In the genomic region with DNA sequence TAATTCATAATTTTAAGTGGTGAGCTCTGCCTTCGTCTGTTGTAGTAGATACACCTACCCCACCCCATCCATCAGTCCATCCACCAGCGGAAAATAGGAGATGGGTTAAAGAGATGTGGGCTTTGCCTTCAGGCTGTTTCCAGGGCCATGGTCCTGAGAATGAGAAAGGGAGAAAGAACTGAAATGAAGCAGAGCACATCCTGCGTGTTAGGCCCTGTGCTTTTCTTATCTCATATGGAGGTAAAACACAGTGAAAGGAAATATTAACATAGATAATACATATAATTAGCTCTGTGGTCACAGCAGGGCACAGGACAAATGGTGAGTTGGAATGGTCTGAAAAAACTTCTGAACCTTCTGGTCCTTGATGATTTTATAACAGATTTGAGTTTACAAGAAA, we compare ENCODE assay signal across 24 cellular contexts.
A peak's percentile ranks its signal among the peaks of the same experiment; 100 is the strongest.
DNase-seq lines count a peak whose midpoint lies in the region; ATAC-seq and TF ChIP-seq lines count a peak whose summit lies in the region.
"Had no signal": no experiment of that assay in that cellular context is flagged by ENCODE, and none has a peak within 500 bp of the region (broad histone marks: within the 10 kb centered on the region; RNA-seq: fewer than 3 reads in every experiment).

No MANE protein-coding gene starts in this region.

- WGBS in SK-N-SH (ENCODE audit: low lambda C conversion rate): 83% methylated on average over 3 of the region's 3 CpGs

- H3K4me3 Mint-ChIP-seq in neural crest cell: no peak overlapping the region
- H3K4me3 Mint-ChIP-seq: B cell; CD14-positive monocyte; CD4-positive, alpha-beta memory T cell; CD4-positive, CD25-positive, alpha-beta regulatory T cell; CD8-positive, alpha-beta memory T cell had no signal

- TF ChIP-seq CTCF in SK-N-SH (IDR thresholded peaks at IDR 0.05) (no peak), neural crest cell (conservative IDR thresholded peaks at IDR 0.05) (no peak)

- H3K27ac ChIP-seq in SK-N-SH (ENCODE audit: low read depth in 2 of 2, low read length in 1 of 2): peak overlapping the region in 1 of 2 experiments; percentile 96; a peak in 2 of 4 replicates
- H3K27ac ChIP-seq: 22Rv1, A549, BLaER1 had no signal

- no peaks in the 10 kb centered on the region for H3K79me2 ChIP-seq in SK-N-SH (ENCODE audit: insufficient read depth)

- no peak overlapping the region for H2AFZ ChIP-seq in SK-N-SH (ENCODE audit: low read depth)

- POLR2A ChIA-PET in SK-N-SH (lab: Yijun Ruan, JAX): no interaction called here

- H3K4me1 Mint-ChIP-seq in neural crest cell: peaks cover 7% of the 10 kb centered on the region
- H3K4me1 Mint-ChIP-seq: B cell had no signal

- no peak overlapping the region for H3K4me2 ChIP-seq in SK-N-SH
- H3K4me2 ChIP-seq: A549, BLaER1 had no signal

- no peaks in the 10 kb centered on the region for H4K20me1 ChIP-seq in SK-N-SH (ENCODE audit: insufficient read depth)
- H4K20me1 ChIP-seq: BLaER1 had no signal

- no peak overlapping the region for H3K4me3 ChIP-seq in SK-N-SH (ENCODE audit: low read depth in 2 of 2, low read length in 1 of 2)
- H3K4me3 ChIP-seq: A549, BLaER1, GM12878 had no signal

- no peak for TF ChIP-seq RAD21 in SK-N-SH (IDR thresholded peaks at IDR 0.05; ENCODE audit: low read length)

- no peaks in the 10 kb centered on the region for H3K27me3 ChIP-seq in SK-N-SH (ENCODE audit: insufficient read depth)
- H3K27me3 ChIP-seq: BLaER1 had no signal

- CTCF ChIA-PET in SK-N-SH (lab: Yijun Ruan, JAX): interaction anchor here (1.3 to 1.7 kb wide), 3 partner anchors 14 to 530 kb away, joined by 3 to 5 read pairs (median 4); no protein-coding TSS in a partner anchor

- H3K27me3 Mint-ChIP-seq in neural crest cell (ENCODE audit: low read depth): no peaks in the 10 kb centered on the region
- H3K27me3 Mint-ChIP-seq: B cell; CD4-positive, CD25-positive, alpha-beta regulatory T cell; CD8-positive, alpha-beta memory T cell had no signal

- H3K9ac ChIP-seq in SK-N-SH: no peak overlapping the region
- H3K9ac ChIP-seq: BLaER1 had no signal

- ATAC-seq in SK-N-SH treated with all-trans-retinoic acid at 6 μM for 48 hours: no peak; the same call in 2 of the 3 replicates
- no peak for ATAC-seq in GM21737 (IDR thresholded peaks at IDR 0.05; ENCODE audit: unreplicated experiment)
- ATAC-seq: A549, GM12878 had no signal

- H3K4me1 ChIP-seq in SK-N-SH (ENCODE audit: control insufficient read depth in 1 of 2, insufficient read depth in 2 of 2, low read depth in 1 of 2, low read length in 1 of 2): peaks cover 0 to 34% of the 10 kb centered on the region in 2 experiments; a peak in 2 of 4 replicates
- H3K4me1 ChIP-seq: A549 had no signal

- H3K36me3 Mint-ChIP-seq in neural crest cell (ENCODE audit: low read depth): no peaks in the 10 kb centered on the region
- H3K36me3 Mint-ChIP-seq: CD14-positive monocyte; CD4-positive, alpha-beta memory T cell; CD4-positive, CD25-positive, alpha-beta regulatory T cell; CD8-positive, alpha-beta memory T cell had no signal

- no peaks in the 10 kb centered on the region for H3K9me3 Mint-ChIP-seq in neural crest cell
- H3K9me3 Mint-ChIP-seq: CD14-positive monocyte; CD4-positive, alpha-beta memory T cell; CD8-positive, alpha-beta memory T cell had no signal

- H3K36me3 ChIP-seq in SK-N-SH (replicated peaks in 1 of 2; ENCODE audit: control insufficient read depth in 1 of 2, insufficient read depth in 2 of 2, low read length in 1 of 2): no peaks in the 10 kb centered on the region
- H3K36me3 ChIP-seq: BLaER1 had no signal

- peak in 1 of 2 experiments; percentile 93; a peak in 2 of 4 replicates for TF ChIP-seq EP300 in SK-N-SH (IDR thresholded peaks at IDR 0.05; ENCODE audit: borderline replicate concordance in 1 of 2, low read depth in 1 of 2, low read length in 1 of 2)

- no peaks in the 10 kb centered on the region for H3K9me3 ChIP-seq in SK-N-SH
- H3K9me3 ChIP-seq: A549, BLaER1 had no signal

- H3F3A ChIP-seq in SK-N-SH (replicated peaks; ENCODE audit: insufficient read depth): peaks cover 4% of the 10 kb centered on the region

- H3K27ac Mint-ChIP-seq in neural crest cell (ENCODE audit: unreplicated experiment): peak overlapping the region; percentile 43
- H3K27ac Mint-ChIP-seq: B cell; CD14-positive monocyte; CD4-positive, CD25-positive, alpha-beta regulatory T cell; CD8-positive, alpha-beta memory T cell had no signal

- no peaks in the 10 kb centered on the region for H3K9me2 ChIP-seq in SK-N-SH

- DNase-seq in SK-N-SH (peak; percentile 51), neural crest cell (ENCODE audit: low read depth, low spot score) (no peak), SIG-M5 treated with dmso at 0.1 percent for 504 hours (lab: John Stamatoyannopoulos, UW; ENCODE audit: unreplicated experiment) (no peak)
- DNase-seq: AML-193; C1 segment of cervical spinal cord; CD4-positive, alpha-beta memory T cell; CD4-positive, CD25-positive, alpha-beta regulatory T cell; CD8-positive, alpha-beta memory T cell; COR-L47; DMS 273 treated with DMSO at 0.1 percent for 48 hours; DMS153; DMS53; DMS79; DND-41; EL; GDM1 had no signal

TF ChIP-seq in SK-N-SH, 30 proteins besides CTCF, POLR2A, EP300 and RAD21 (continues in another document):
- TF ChIP-seq ELF1 (IDR thresholded peaks at IDR 0.05) (no peak), PBX3 (IDR thresholded peaks at IDR 0.05) (no peak), TCF12 (IDR thresholded peaks at IDR 0.05) (peak; percentile 34; the same call in 1 of the 2 replicates), EZH2phosphoT487 (IDR thresholded peaks at IDR 0.05; ENCODE audit: borderline replicate concordance, low read depth) (no peak), ZBTB33 (IDR thresholded peaks at IDR 0.05; ENCODE audit: borderline replicate concordance, low read depth) (no peak), RFX5 (IDR thresholded peaks at IDR 0.05; ENCODE audit: low read length) (no peak)

TF ChIP-seq in SK-N-SH treated with all-trans-retinoic acid at 6 μM for 48 hours, 23 proteins besides CTCF, POLR2A, EP300 and RAD21:
- no peak for TF ChIP-seq ARNTL (CRISPR knock-in tag; IDR thresholded peaks at IDR 0.05; ENCODE audit: borderline replicate concordance, low read depth)
- TF ChIP-seq ZC3H10 (CRISPR knock-in tag; IDR thresholded peaks at IDR 0.05): no peak
- no peak for TF ChIP-seq ZNF8 (CRISPR knock-in tag; IDR thresholded peaks at IDR 0.05)
- no peak for TF ChIP-seq GLIS3 (CRISPR knock-in tag; IDR thresholded peaks at IDR 0.05)
- TF ChIP-seq ZNF70 (CRISPR knock-in tag; IDR thresholded peaks at IDR 0.05): no peak
